In the genomic region with DNA sequence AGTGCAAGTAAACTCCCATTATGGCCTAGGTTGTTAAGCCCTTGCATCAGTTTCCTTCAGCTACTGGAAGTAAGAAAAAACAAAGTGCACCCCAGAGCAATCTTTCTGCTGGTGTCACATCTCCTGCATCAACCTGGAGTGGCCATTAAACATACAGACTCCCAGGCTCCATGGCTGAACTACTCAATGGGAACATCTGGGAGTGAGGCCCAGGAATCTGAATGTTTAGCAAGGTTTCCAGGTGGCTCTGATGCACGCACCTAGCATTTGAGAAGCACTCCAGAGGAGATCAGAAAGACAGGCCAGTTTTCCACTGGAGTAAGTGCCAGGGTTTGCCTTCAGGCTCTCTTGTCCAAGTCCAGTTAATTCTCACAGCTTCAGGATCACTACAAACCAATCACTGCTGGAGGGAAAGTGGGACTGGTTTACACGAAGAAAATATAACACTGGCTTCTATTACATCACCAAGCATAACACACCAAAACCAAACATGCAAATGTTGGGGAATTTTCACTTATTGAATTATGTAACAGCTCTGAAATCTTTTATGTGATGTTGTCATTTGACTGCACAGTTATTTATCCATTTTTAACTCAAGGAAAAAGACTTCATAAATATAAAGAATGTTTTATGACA, we compare ENCODE assay signal across 24 cellular contexts. TPM values are rescaled to one million over a fixed set of nuclear protein-coding genes. Genes with fewer than 3 reads are reported as not detected.
DNase-seq lines count a peak whose midpoint lies in the region; ATAC-seq and TF ChIP-seq lines count a peak whose summit lies in the region.
"Had no signal": no experiment of that assay in that cellular context is flagged by ENCODE, and none has a peak within 500 bp of the region (broad histone marks: within the 10 kb centered on the region; RNA-seq: fewer than 3 reads in every experiment).

No MANE protein-coding gene starts in this region.

- in situ Hi-C loops in brain microvascular endothelial cell (cut with HindIII; ENCODE audit: low pct_ligation_motif_present, low sequenced_read_pairs): no loop called here

- peaks cover 43% of the 10 kb centered on the region for H3K4me1 Mint-ChIP-seq in osteocyte (ENCODE audit: unreplicated experiment)
- H3K4me1 Mint-ChIP-seq: activated CD4-positive, alpha-beta memory T cell treated with anti-CD3 and anti-CD28 coated beads, Interleukin-2, amount 10 ng/mL, durations not matched to agents 7 days and 5 days; CD4-positive, CD25-positive, alpha-beta regulatory T cell; stimulated activated effector memory CD8-positive, alpha-beta T cell treated with anti-CD3 and anti-CD28 coated beads, Interleukin-12 subunit alpha, Interleukin-12 subunit beta, amount 100 ng/mL, for 72 hours had no signal

- H3K27me3 ChIP-seq in brain microvascular endothelial cell (replicated peaks): no peaks in the 10 kb centered on the region
- H3K27me3 ChIP-seq: left lung, MG63, uterus had no signal

- no peak overlapping the region for H3K27ac ChIP-seq in brain microvascular endothelial cell
- H3K27ac ChIP-seq: coronary artery, left lung, uterus had no signal

- DNase-seq in DMS79 (lab: John Stamatoyannopoulos, UW) (peak; percentile 46), NCI-H2029 (lab: John Stamatoyannopoulos, UW) (peak; percentile 57), dedifferentiated amniotic fluid mesenchymal stem cell (ENCODE audit: extremely low spot score) (peak; percentile 66), osteocyte (ENCODE audit: extremely low spot score, unreplicated experiment) (no peak), brain microvascular endothelial cell (no peak)
- no peak for DNase-seq in stimulated activated CD4-positive, alpha-beta T cell treated with anti-CD3 and anti-CD28 coated beads, Interleukin-2, amount 100 ng/mL, for 24 hours
- DNase-seq: activated CD4-positive, alpha-beta memory T cell treated with anti-CD3 and anti-CD28 coated beads, Interleukin-2, amount 10 ng/mL, durations not matched to agents 7 days and 5 days; activated effector memory CD4-positive, alpha-beta T cell treated with anti-CD3 and anti-CD28 coated beads, Interleukin-2, amount 50 U/mL, for 16 hours; CD4-positive, CD25-positive, alpha-beta regulatory T cell; head of caudate nucleus; HFFc6; left lung; MG63; NCI-H1436; posterior cingulate gyrus; stimulated activated CD4-positive, alpha-beta T cell treated with anti-CD3 and anti-CD28 coated beads, Interleukin-1b, Interleukin-23, amount 100 ng/mL, for 48 hours; uterus had no signal

- H3K36me3 Mint-ChIP-seq in osteocyte (ENCODE audit: unreplicated experiment): no peaks in the 10 kb centered on the region
- H3K36me3 Mint-ChIP-seq: CD4-positive, CD25-positive, alpha-beta regulatory T cell; stimulated activated effector memory CD8-positive, alpha-beta T cell treated with anti-CD3 and anti-CD28 coated beads, Interleukin-12 subunit alpha, Interleukin-12 subunit beta, amount 100 ng/mL, for 72 hours had no signal

- H3K27me3 Mint-ChIP-seq in osteocyte (ENCODE audit: unreplicated experiment): no peaks in the 10 kb centered on the region
- H3K27me3 Mint-ChIP-seq: CD4-positive, CD25-positive, alpha-beta regulatory T cell had no signal

- TF ChIP-seq CTCF in osteocyte (IDR thresholded peaks at IDR 0.05) (no peak), brain microvascular endothelial cell (IDR thresholded peaks at IDR 0.05; ENCODE audit: low read depth, low read length, missing control alignments) (no peak)

- no peak for ATAC-seq in HG02852 (IDR thresholded peaks at IDR 0.05; ENCODE audit: unreplicated experiment)
- ATAC-seq: activated CD4-positive, CD25-positive, alpha-beta regulatory T cell treated with anti-CD3 and anti-CD28 coated beads, Interleukin-2, amount 50 U/mL, for 24 hours; GM12878; left lung; stimulated activated effector memory CD8-positive, alpha-beta T cell treated with anti-CD3 and anti-CD28 coated beads, Interleukin-12 subunit alpha, Interleukin-12 subunit beta, amount 100 ng/mL, for 72 hours had no signal

- no peaks in the 10 kb centered on the region for H3K36me3 ChIP-seq in brain microvascular endothelial cell (replicated peaks)
- H3K36me3 ChIP-seq: left lung, MG63, uterus had no signal

- H3K27ac Mint-ChIP-seq in osteocyte (ENCODE audit: unreplicated experiment): peak overlapping the region; percentile 84
- H3K27ac Mint-ChIP-seq: activated CD4-positive, alpha-beta memory T cell treated with anti-CD3 and anti-CD28 coated beads, Interleukin-2, amount 10 ng/mL, durations not matched to agents 7 days and 5 days; CD4-positive, CD25-positive, alpha-beta regulatory T cell; HFFc6; nephron; stimulated activated effector memory CD8-positive, alpha-beta T cell treated with anti-CD3 and anti-CD28 coated beads, Interleukin-12 subunit alpha, Interleukin-12 subunit beta, amount 100 ng/mL, for 72 hours had no signal

- no peak overlapping the region for H3K4me3 ChIP-seq in brain microvascular endothelial cell (ENCODE audit: low read depth, low read length)
- H3K4me3 ChIP-seq: coronary artery, GM12878, left lung, MG63, skin epidermis, uterus had no signal

- H3K4me3 Mint-ChIP-seq in osteocyte (ENCODE audit: unreplicated experiment): no peak overlapping the region
- H3K4me3 Mint-ChIP-seq: activated CD4-positive, alpha-beta memory T cell treated with anti-CD3 and anti-CD28 coated beads, Interleukin-2, amount 10 ng/mL, durations not matched to agents 7 days and 5 days; CD4-positive, CD25-positive, alpha-beta regulatory T cell; HFFc6; nephron; stimulated activated effector memory CD8-positive, alpha-beta T cell treated with anti-CD3 and anti-CD28 coated beads, Interleukin-12 subunit alpha, Interleukin-12 subunit beta, amount 100 ng/mL, for 72 hours had no signal

- H3K9me3 Mint-ChIP-seq in osteocyte (ENCODE audit: unreplicated experiment): no peaks in the 10 kb centered on the region
- H3K9me3 Mint-ChIP-seq: activated CD4-positive, alpha-beta memory T cell treated with anti-CD3 and anti-CD28 coated beads, Interleukin-2, amount 10 ng/mL, durations not matched to agents 7 days and 5 days had no signal

RNA-seq across cellular contexts. Expression of gene ABCA4, which starts 22.3 kb away (rescaled TPM):
- 6.0 and 6.6 TPM in 2 replicates for total RNA-seq in osteocyte
- total RNA-seq: activated CD4-positive, alpha-beta memory T cell treated with anti-CD3 and anti-CD28 coated beads, Interleukin-2, amount 10 ng/mL, durations not matched to agents 7 days and 5 days; CD4-positive, CD25-positive, alpha-beta regulatory T cell had no signal

Comparison
In these comparisons a context has a peak if more than half of its experiments do, and no peak if none do; other contexts are left out.
1. DNase-seq: peak in DMS79 (single experiment), NCI-H2029 (single experiment) and dedifferentiated amniotic fluid mesenchymal stem cell (single experiment); none in osteocyte (single experiment), stimulated activated CD4-positive, alpha-beta T cell treated with anti-CD3 and anti-CD28 coated beads, Interleukin-2, amount 100 ng/mL, for 24 hours (0 of 2) and brain microvascular endothelial cell (single experiment).